22 cellular contexts compared by ENCODE assay signal in the genomic region with DNA sequence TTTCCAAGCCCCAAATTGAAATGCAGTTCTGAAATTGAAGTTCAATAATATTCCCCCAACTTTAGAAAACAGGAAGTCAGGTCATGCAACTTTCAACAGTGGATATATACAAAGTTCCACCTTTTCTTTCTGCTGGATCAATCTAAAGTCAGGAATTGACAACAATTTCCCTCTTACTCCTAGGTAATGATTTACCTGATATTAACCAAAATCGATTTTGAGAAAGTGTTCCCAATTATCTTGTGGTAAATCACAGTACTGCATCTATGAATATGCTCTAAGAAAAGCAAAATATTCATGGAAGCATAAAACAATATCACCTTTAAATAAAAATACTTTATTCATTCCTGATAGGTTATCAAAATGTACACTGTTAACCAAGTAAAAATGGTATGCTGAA. TPM values are rescaled to one million over a fixed set of nuclear protein-coding genes. Genes with fewer than 3 reads are reported as not detected.
"Had no signal": no experiment of that assay in that cellular context is flagged by ENCODE, and none has a peak within 500 bp of the region (broad histone marks: within the 10 kb centered on the region; RNA-seq: fewer than 3 reads in every experiment).

No MANE protein-coding gene starts in this region.

- H3K27me3 Mint-ChIP-seq: central memory CD8-positive, alpha-beta T cell; effector memory CD8-positive, alpha-beta T cell; naive thymus-derived CD4-positive, alpha-beta T cell had no signal

- H3K4me3 Mint-ChIP-seq: central memory CD8-positive, alpha-beta T cell; effector memory CD8-positive, alpha-beta T cell; naive thymus-derived CD4-positive, alpha-beta T cell; nephron progenitor cell; stimulated activated effector memory CD8-positive, alpha-beta T cell treated with anti-CD3 and anti-CD28 coated beads, Interleukin-12 subunit alpha, Interleukin-12 subunit beta, amount 100 ng/mL, for 72 hours had no signal

- H3K4me3 ChIP-seq: dorsolateral prefrontal cortex, esophagus muscularis mucosa, gastrocnemius medialis, heart right ventricle, right atrium auricular region, suprapubic skin, thyroid gland had no signal

- DNase-seq: cortex of kidney; dorsolateral prefrontal cortex; effector memory CD8-positive, alpha-beta T cell; gastrocnemius medialis; heart right ventricle; left ventricle myocardium superior; mesendoderm; naive thymus-derived CD4-positive, alpha-beta T cell; nephron progenitor cell; posterior cingulate gyrus; stimulated activated CD4-positive, alpha-beta T cell treated with anti-CD3 and anti-CD28 coated beads, Interleukin-4, amount 100 ng/mL, for 1 hour; stimulated activated CD8-positive, alpha-beta memory T cell treated with anti-CD3 and anti-CD28 coated beads, Interleukin-4, amount 100 ng/mL, for 48 hours; stimulated activated naive CD8-positive, alpha-beta T cell treated with anti-CD3 and anti-CD28 coated beads, Interleukin-15, Interleukin-2, amounts not matched to agents 100 U/mL and 50 U/mL, for 24 hours; thyroid gland had no signal

- H3K9me3 Mint-ChIP-seq: central memory CD8-positive, alpha-beta T cell; effector memory CD8-positive, alpha-beta T cell; nephron progenitor cell; stimulated activated effector memory CD8-positive, alpha-beta T cell treated with anti-CD3 and anti-CD28 coated beads, Interleukin-12 subunit alpha, Interleukin-12 subunit beta, amount 100 ng/mL, for 72 hours had no signal

- H3K27ac ChIP-seq: dorsolateral prefrontal cortex, epithelial cell of prostate, gastrocnemius medialis, neutrophil, suprapubic skin, thyroid gland had no signal

- ATAC-seq: effector memory CD8-positive, alpha-beta T cell; gastrocnemius medialis; heart right ventricle; left ventricle myocardium superior; naive thymus-derived CD4-positive, alpha-beta T cell; stimulated activated effector memory CD8-positive, alpha-beta T cell treated with anti-CD3 and anti-CD28 coated beads, Interleukin-12 subunit alpha, Interleukin-12 subunit beta, amount 100 ng/mL, for 72 hours; stimulated activated naive CD8-positive, alpha-beta T cell treated with anti-CD3 and anti-CD28 coated beads, Interleukin-15, Interleukin-2, amounts not matched to agents 100 U/mL and 50 U/mL, for 24 hours had no signal

- H3K9me3 ChIP-seq: esophagus muscularis mucosa, gastrocnemius medialis, heart right ventricle, neutrophil, right atrium auricular region, suprapubic skin, thyroid gland had no signal

- H3K27ac Mint-ChIP-seq: effector memory CD8-positive, alpha-beta T cell; naive thymus-derived CD4-positive, alpha-beta T cell; stimulated activated effector memory CD8-positive, alpha-beta T cell treated with anti-CD3 and anti-CD28 coated beads, Interleukin-12 subunit alpha, Interleukin-12 subunit beta, amount 100 ng/mL, for 72 hours had no signal

- H3K4me1 ChIP-seq: gastrocnemius medialis, suprapubic skin had no signal

- H3K4me1 Mint-ChIP-seq: central memory CD8-positive, alpha-beta T cell; stimulated activated effector memory CD8-positive, alpha-beta T cell treated with anti-CD3 and anti-CD28 coated beads, Interleukin-12 subunit alpha, Interleukin-12 subunit beta, amount 100 ng/mL, for 72 hours had no signal

- H3K27me3 ChIP-seq: dorsolateral prefrontal cortex, esophagus muscularis mucosa, gastrocnemius medialis, heart right ventricle, neutrophil, right atrium auricular region, suprapubic skin, thyroid gland had no signal

RNA-seq across cellular contexts. Expression of a gene that starts 28.4 kb away (rescaled TPM):
- total RNA-seq: gastrocnemius medialis; left ventricle myocardium superior; lung microvascular endothelial cell; naive thymus-derived CD4-positive, alpha-beta T cell had no signal
- polyA plus RNA-seq: naive thymus-derived CD4-positive, alpha-beta T cell had no signal
